23 cellular contexts compared by ENCODE assay signal in genomic region chr18:36817039-36817438, GRCh38.
"Had no signal": no experiment of that assay in that cellular context is flagged by ENCODE, and none has a peak within 500 bp of the region (broad histone marks: within the 10 kb centered on the region; RNA-seq: fewer than 3 reads in every experiment).

No MANE protein-coding gene starts in this region.

- H3K27me3 ChIP-seq: brain microvascular endothelial cell, cardiac muscle cell, Peyer's patch had no signal

- H3K9me3 ChIP-seq: Peyer's patch had no signal

- H3K36me3 ChIP-seq: cardiac muscle cell had no signal

- H3K27ac Mint-ChIP-seq: activated B cell treated with CpG ODN at 0.5 μM for 24 hours; activated CD4-positive, alpha-beta memory T cell treated with anti-CD3 and anti-CD28 coated beads for 36 hours; activated CD4-positive, alpha-beta T cell treated with anti-CD3 and anti-CD28 coated beads, Interleukin-2, amount 10 ng/mL, durations not matched to agents 7 days and 5 days; activated naive CD8-positive, alpha-beta T cell had no signal

- H3K27ac ChIP-seq: brain microvascular endothelial cell, cardiac muscle cell, Peyer's patch, RWPE1 had no signal

- H3K4me3 ChIP-seq: cardiac muscle cell, Peyer's patch had no signal

- H3K4me1 ChIP-seq: Peyer's patch had no signal

- H3K9me3 Mint-ChIP-seq: activated B cell treated with CpG ODN at 0.5 μM for 24 hours; activated CD4-positive, alpha-beta memory T cell treated with anti-CD3 and anti-CD28 coated beads for 36 hours; activated CD4-positive, alpha-beta T cell treated with anti-CD3 and anti-CD28 coated beads, Interleukin-2, amount 10 ng/mL, durations not matched to agents 7 days and 5 days had no signal

- FAIRE-seq: astrocyte, TTC549 had no signal

- H3K4me1 Mint-ChIP-seq: activated B cell treated with CpG ODN at 0.5 μM for 24 hours had no signal

- H3K27me3 Mint-ChIP-seq: activated B cell treated with CpG ODN at 0.5 μM for 24 hours; activated CD4-positive, alpha-beta memory T cell treated with anti-CD3 and anti-CD28 coated beads for 36 hours; activated CD4-positive, alpha-beta T cell treated with anti-CD3 and anti-CD28 coated beads, Interleukin-2, amount 10 ng/mL, durations not matched to agents 7 days and 5 days; activated naive CD8-positive, alpha-beta T cell had no signal

- H3K4me3 Mint-ChIP-seq: activated B cell treated with CpG ODN at 0.5 μM for 24 hours; activated CD4-positive, alpha-beta memory T cell treated with anti-CD3 and anti-CD28 coated beads for 36 hours; activated CD4-positive, alpha-beta T cell treated with anti-CD3 and anti-CD28 coated beads, Interleukin-2, amount 10 ng/mL, durations not matched to agents 7 days and 5 days; activated naive CD8-positive, alpha-beta T cell had no signal

- DNase-seq: activated B cell treated with CpG ODN at 0.5 μM for 24 hours; activated CD4-positive, alpha-beta memory T cell treated with anti-CD3 and anti-CD28 coated beads for 36 hours; activated CD4-positive, alpha-beta T cell treated with anti-CD3 and anti-CD28 coated beads for 1 hour; activated CD4-positive, alpha-beta T cell treated with anti-CD3 and anti-CD28 coated beads, Interleukin-2, amount 10 ng/mL, durations not matched to agents 7 days and 5 days; activated CD8-positive, alpha-beta memory T cell treated with anti-CD3 and anti-CD28 coated beads for 24 hours; amygdala; brain microvascular endothelial cell; Karpas-422; MM.1S; NCI-H1105 treated with DMSO at 0.1 percent for 48 hours; NCI-H1436 treated with DMSO at 0.1 percent for 48 hours; NCI-H187; NCI-H2081; NCI-H510A treated with DMSO at 0.1 percent for 48 hours; Peyer's patch; SIG-M5; T-helper 2 cell; T1000 had no signal
